Comparison of ENCODE assay signal across 17 cellular contexts in the genomic region with DNA sequence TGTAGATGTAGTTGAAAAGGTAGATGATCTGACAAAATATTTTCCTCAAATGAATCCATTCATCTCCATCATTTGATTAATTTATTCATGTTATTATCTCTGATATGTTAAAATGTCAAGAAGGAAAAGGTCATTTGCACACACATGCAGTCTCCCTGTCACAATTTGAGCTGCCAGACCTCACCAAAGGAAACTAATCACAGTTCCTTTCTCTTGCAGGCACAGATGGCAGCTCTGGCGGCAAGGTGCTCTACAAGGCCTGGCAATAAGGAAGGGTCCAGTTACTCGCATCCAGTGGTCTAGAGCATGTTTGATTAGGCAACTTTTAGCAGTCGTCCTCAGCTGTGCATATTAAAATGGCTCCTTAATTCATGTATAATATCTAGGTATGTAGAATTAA.
DNase-seq lines count a peak whose midpoint lies in the region; ATAC-seq, FAIRE-seq and TF ChIP-seq lines count a peak whose summit lies in the region.
"Had no signal": no experiment of that assay in that cellular context is flagged by ENCODE, and none has a peak within 500 bp of the region (broad histone marks: within the 10 kb centered on the region; RNA-seq: fewer than 3 reads in every experiment).

No MANE protein-coding gene starts in this region.

- H3K36me3 ChIP-seq in heart left ventricle, result no peaks in the 10 kb centered on the region
- no peaks in the 10 kb centered on the region for H3K36me3 ChIP-seq in psoas muscle (ENCODE audit: insufficient read depth in 1 of 2, low read depth in 1 of 2)
- H3K36me3 ChIP-seq in upper lobe of left lung, result no peaks in the 10 kb centered on the region
- H3K36me3 ChIP-seq: BLaER1 had no signal

- no peaks in the 10 kb centered on the region for H3K36me3 Mint-ChIP-seq in activated T-helper 2 cell treated with anti-CD3 and anti-CD28 coated beads, Interferon-gamma antibody, Interleukin-2, Interleukin-4, amounts not matched to agents 10 μg/mL and 5 μg/mL and 100 μg/mL, durations not matched to agents 14 hours and 24 hours and 36 hours (ENCODE audit: low read depth)
- H3K36me3 Mint-ChIP-seq: CD8-positive, alpha-beta memory T cell had no signal

- no peak for TF ChIP-seq POLR2A in heart left ventricle (IDR thresholded peaks at IDR 0.05)
- no peak for TF ChIP-seq POLR2A in upper lobe of left lung (IDR thresholded peaks at IDR 0.05)
- TF ChIP-seq POLR2A in GM12891 (IDR thresholded peaks at IDR 0.05; ENCODE audit: low read depth, low read length), result no peak

- WGBS in heart left ventricle, 4 donors, result 83 to 87% (median 85%) methylated on average over 3 of the region's 3 CpGs
- WGBS in psoas muscle, 3 donors, result 83 to 97% (median 87%) methylated on average over 3 of the region's 3 CpGs
- 86 to 91% methylated on average over 3 of the region's 3 CpGs for WGBS in upper lobe of left lung, 2 donors

- H3K4me3 ChIP-seq in heart left ventricle (peak overlapping the region in 2 of 12 donors; percentile 5 to 21), coronary artery (no peak overlapping the region), psoas muscle (no peak overlapping the region), upper lobe of left lung (no peak overlapping the region)
- H3K4me3 ChIP-seq: BLaER1, K562 had no signal

- no peak for TF ChIP-seq CTCF in heart left ventricle (IDR thresholded peaks at IDR 0.05)
- TF ChIP-seq CTCF in coronary artery (IDR thresholded peaks at IDR 0.05), result no peak
- TF ChIP-seq CTCF in psoas muscle (IDR thresholded peaks at IDR 0.05), result no peak
- TF ChIP-seq CTCF in upper lobe of left lung (IDR thresholded peaks at IDR 0.05), result no peak
- no peak for TF ChIP-seq CTCF in GM20000 (IDR thresholded peaks at IDR 0.05; ENCODE audit: extremely low read depth, missing control alignments)

- ATAC-seq in heart left ventricle (no peak), psoas muscle (no peak), upper lobe of left lung (ENCODE audit: low FRiP score in 2 of 2) (no peak)
- ATAC-seq: K562 had no signal

- intact Hi-C loops in heart left ventricle (cut with DNase I), result loop anchor here in 5 of 10 donors (2.0 to 5.0 kb wide), 4 partner anchors 33 to 120 kb away; a partner anchor contains a TSS
- intact Hi-C loops in cardiac septum (cut with DNase I), result no loop called here
- intact Hi-C loops in psoas muscle (cut with DNase I), result loop anchor here in 1 of 2 donors (10.0 kb wide), 1 partner anchor 50 kb away; no protein-coding TSS in a partner anchor
- intact Hi-C loops in activated T-helper 2 cell treated with anti-CD3 and anti-CD28 coated beads, Interferon-gamma antibody, Interleukin-2, Interleukin-4, amounts not matched to agents 10 μg/mL and 5 μg/mL and 100 μg/mL, durations not matched to agents 14 hours and 24 hours and 36 hours (cut with micrococcal nuclease), result no loop called here

- no peaks in the 10 kb centered on the region for H3K9me3 ChIP-seq in heart left ventricle
- no peaks in the 10 kb centered on the region for H3K9me3 ChIP-seq in psoas muscle
- H3K9me3 ChIP-seq in upper lobe of left lung, result no peaks in the 10 kb centered on the region
- H3K9me3 ChIP-seq: BLaER1 had no signal

- no peak overlapping the region for H3K4me3 Mint-ChIP-seq in activated T-helper 2 cell treated with anti-CD3 and anti-CD28 coated beads, Interferon-gamma antibody, Interleukin-2, Interleukin-4, amounts not matched to agents 10 μg/mL and 5 μg/mL and 100 μg/mL, durations not matched to agents 14 hours and 24 hours and 36 hours (ENCODE audit: low read depth)
- H3K4me3 Mint-ChIP-seq: CD8-positive, alpha-beta memory T cell had no signal

- H3K27ac Mint-ChIP-seq in activated T-helper 2 cell treated with anti-CD3 and anti-CD28 coated beads, Interferon-gamma antibody, Interleukin-2, Interleukin-4, amounts not matched to agents 10 μg/mL and 5 μg/mL and 100 μg/mL, durations not matched to agents 14 hours and 24 hours and 36 hours, result no peak overlapping the region
- H3K27ac Mint-ChIP-seq: CD8-positive, alpha-beta memory T cell had no signal

- H3K27me3 Mint-ChIP-seq in activated T-helper 2 cell treated with anti-CD3 and anti-CD28 coated beads, Interferon-gamma antibody, Interleukin-2, Interleukin-4, amounts not matched to agents 10 μg/mL and 5 μg/mL and 100 μg/mL, durations not matched to agents 14 hours and 24 hours and 36 hours (ENCODE audit: low read depth), result peaks cover 9% of the 10 kb centered on the region

- H3K4me1 ChIP-seq in heart left ventricle (peaks cover 4 to 60% (median 40%) of the 10 kb centered on the region in 12 donors), psoas muscle (peaks cover 51% of the 10 kb centered on the region), upper lobe of left lung (peaks cover 0 to 29% (median 8%) of the 10 kb centered on the region in 4 donors)

- no peaks in the 10 kb centered on the region for H3K9me3 Mint-ChIP-seq in activated T-helper 2 cell treated with anti-CD3 and anti-CD28 coated beads, Interferon-gamma antibody, Interleukin-2, Interleukin-4, amounts not matched to agents 10 μg/mL and 5 μg/mL and 100 μg/mL, durations not matched to agents 14 hours and 24 hours and 36 hours
- H3K9me3 Mint-ChIP-seq: CD8-positive, alpha-beta memory T cell had no signal

- FAIRE-seq in GM12891 (lab: Jason Lieb, UNC), result no peak
- FAIRE-seq: D721Med, K562 had no signal

- peaks cover 5% of the 10 kb centered on the region for H3K4me1 Mint-ChIP-seq in activated T-helper 2 cell treated with anti-CD3 and anti-CD28 coated beads, Interferon-gamma antibody, Interleukin-2, Interleukin-4, amounts not matched to agents 10 μg/mL and 5 μg/mL and 100 μg/mL, durations not matched to agents 14 hours and 24 hours and 36 hours (ENCODE audit: low read depth)
- H3K4me1 Mint-ChIP-seq: CD8-positive, alpha-beta memory T cell had no signal

- TF ChIP-seq EP300 in upper lobe of left lung (IDR thresholded peaks at IDR 0.05), result no peak

- no peak for DNase-seq in heart left ventricle
- no peak for DNase-seq in cardiac septum (ENCODE audit: low spot score)
- no peak for DNase-seq in coronary artery (ENCODE audit: low spot score)
- DNase-seq in psoas muscle, result no peak
- DNase-seq in upper lobe of left lung, result no peak
- no peak for DNase-seq in GM20000 (ENCODE audit: low spot score)
- DNase-seq in GM12891 (ENCODE audit: insufficient read length, low spot score), result no peak
- DNase-seq in activated T-helper 2 cell treated with anti-CD3 and anti-CD28 coated beads, Interferon-gamma antibody, Interleukin-2, Interleukin-4, amounts not matched to agents 10 μg/mL and 5 μg/mL and 100 μg/mL, durations not matched to agents 14 hours and 24 hours and 36 hours (ENCODE audit: low spot score), result no peak
- DNase-seq: CD8-positive, alpha-beta memory T cell; DMS79; GOT3; NCI-H187; NCI-H748 treated with DMSO at 0.1 percent for 48 hours; OCI-M1 had no signal

- no peaks in the 10 kb centered on the region for H3K27me3 ChIP-seq in heart left ventricle
- H3K27me3 ChIP-seq in psoas muscle (ENCODE audit: insufficient read depth in 3 of 3, low read length in 2 of 3), result no peaks in the 10 kb centered on the region
- no peaks in the 10 kb centered on the region for H3K27me3 ChIP-seq in upper lobe of left lung
- H3K27me3 ChIP-seq: BLaER1 had no signal

- H3K27ac ChIP-seq in heart left ventricle, result peak overlapping the region; percentile 67 to 97 (median 89)
- peak overlapping the region; percentile 66 to 80 for H3K27ac ChIP-seq in coronary artery
- H3K27ac ChIP-seq in psoas muscle, result peak overlapping the region; percentile 80
- H3K27ac ChIP-seq in upper lobe of left lung, result peak overlapping the region; percentile 52 to 72 (median 70)
- H3K27ac ChIP-seq: BLaER1 had no signal

TF ChIP-seq in GM12891, 5 proteins besides CTCF, POLR2A, EP300 and RAD21:
- TF ChIP-seq POU2F2 (IDR thresholded peaks at IDR 0.05; ENCODE audit: low read depth, low read length), result no peak
